Comparison of ENCODE assay signal across 1 cellular context in the genomic region with DNA sequence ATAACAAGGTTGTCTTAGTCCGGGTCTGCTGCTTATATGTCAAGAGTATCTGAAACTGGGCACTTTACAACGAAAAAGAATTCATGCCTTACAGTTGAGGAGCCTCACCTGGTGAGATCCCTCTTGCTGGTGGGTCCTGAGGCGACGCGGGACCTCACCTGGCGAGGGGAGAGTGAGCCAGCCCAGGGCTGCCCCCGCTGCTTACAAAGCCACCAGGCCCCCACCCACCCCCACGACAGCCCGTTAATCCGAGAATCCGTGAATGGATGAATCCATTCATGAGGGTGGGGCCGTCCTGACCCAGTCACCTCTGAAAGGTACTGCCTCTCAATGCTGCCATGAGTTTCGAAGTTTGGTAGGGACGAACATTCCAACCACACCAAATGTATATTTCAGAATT.
TF ChIP-seq lines count a peak whose summit lies in the region.

No MANE protein-coding gene starts in this region.

TF ChIP-seq in GM23338, 12 proteins besides CTCF, POLR2A, EP300 and RAD21 (continued from another document):
- TF ChIP-seq, protein P1, sequence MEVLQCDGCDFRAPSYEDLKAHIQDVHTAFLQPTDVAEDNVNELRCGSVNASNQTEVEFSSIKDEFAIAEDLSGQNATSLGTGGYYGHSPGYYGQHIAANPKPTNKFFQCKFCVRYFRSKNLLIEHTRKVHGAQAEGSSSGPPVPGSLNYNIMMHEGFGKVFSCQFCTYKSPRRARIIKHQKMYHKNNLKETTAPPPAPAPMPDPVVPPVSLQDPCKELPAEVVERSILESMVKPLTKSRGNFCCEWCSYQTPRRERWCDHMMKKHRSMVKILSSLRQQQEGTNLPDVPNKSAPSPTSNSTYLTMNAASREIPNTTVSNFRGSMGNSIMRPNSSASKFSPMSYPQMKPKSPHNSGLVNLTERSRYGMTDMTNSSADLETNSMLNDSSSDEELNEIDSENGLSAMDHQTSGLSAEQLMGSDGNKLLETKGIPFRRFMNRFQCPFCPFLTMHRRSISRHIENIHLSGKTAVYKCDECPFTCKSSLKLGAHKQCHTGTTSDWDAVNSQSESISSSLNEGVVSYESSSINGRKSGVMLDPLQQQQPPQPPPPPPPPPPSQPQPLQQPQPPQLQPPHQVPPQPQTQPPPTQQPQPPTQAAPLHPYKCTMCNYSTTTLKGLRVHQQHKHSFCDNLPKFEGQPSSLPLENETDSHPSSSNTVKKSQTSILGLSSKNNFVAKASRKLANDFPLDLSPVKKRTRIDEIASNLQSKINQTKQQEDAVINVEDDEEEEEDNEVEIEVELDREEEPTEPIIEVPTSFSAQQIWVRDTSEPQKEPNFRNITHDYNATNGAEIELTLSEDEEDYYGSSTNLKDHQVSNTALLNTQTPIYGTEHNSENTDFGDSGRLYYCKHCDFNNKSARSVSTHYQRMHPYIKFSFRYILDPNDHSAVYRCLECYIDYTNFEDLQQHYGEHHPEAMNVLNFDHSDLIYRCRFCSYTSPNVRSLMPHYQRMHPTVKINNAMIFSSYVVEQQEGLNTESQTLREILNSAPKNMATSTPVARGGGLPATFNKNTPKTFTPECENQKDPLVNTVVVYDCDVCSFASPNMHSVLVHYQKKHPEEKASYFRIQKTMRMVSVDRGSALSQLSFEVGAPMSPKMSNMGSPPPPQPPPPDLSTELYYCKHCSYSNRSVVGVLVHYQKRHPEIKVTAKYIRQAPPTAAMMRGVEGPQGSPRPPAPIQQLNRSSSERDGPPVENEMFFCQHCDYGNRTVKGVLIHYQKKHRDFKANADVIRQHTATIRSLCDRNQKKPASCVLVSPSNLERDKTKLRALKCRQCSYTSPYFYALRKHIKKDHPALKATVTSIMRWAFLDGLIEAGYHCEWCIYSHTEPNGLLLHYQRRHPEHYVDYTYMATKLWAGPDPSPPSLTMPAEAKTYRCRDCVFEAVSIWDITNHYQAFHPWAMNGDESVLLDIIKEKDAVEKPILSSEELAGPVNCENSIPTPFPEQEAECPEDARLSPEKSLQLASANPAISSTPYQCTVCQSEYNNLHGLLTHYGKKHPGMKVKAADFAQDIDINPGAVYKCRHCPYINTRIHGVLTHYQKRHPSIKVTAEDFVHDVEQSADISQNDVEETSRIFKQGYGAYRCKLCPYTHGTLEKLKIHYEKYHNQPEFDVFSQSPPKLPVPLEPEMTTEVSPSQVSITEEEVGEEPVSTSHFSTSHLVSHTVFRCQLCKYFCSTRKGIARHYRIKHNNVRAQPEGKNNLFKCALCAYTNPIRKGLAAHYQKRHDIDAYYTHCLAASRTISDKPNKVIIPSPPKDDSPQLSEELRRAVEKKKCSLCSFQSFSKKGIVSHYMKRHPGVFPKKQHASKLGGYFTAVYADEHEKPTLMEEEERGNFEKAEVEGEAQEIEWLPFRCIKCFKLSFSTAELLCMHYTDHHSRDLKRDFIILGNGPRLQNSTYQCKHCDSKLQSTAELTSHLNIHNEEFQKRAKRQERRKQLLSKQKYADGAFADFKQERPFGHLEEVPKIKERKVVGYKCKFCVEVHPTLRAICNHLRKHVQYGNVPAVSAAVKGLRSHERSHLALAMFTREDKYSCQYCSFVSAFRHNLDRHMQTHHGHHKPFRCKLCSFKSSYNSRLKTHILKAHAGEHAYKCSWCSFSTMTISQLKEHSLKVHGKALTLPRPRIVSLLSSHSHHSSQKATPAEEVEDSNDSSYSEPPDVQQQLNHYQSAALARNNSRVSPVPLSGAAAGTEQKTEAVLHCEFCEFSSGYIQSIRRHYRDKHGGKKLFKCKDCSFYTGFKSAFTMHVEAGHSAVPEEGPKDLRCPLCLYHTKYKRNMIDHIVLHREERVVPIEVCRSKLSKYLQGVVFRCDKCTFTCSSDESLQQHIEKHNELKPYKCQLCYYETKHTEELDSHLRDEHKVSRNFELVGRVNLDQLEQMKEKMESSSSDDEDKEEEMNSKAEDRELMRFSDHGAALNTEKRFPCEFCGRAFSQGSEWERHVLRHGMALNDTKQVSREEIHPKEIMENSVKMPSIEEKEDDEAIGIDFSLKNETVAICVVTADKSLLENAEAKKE (CRISPR knock-in tag; IDR thresholded peaks at IDR 0.05) = no peak
- TF ChIP-seq ZNF331 (CRISPR knock-in tag; IDR thresholded peaks at IDR 0.05; ENCODE audit: low read depth) = no peak
- TF ChIP-seq POLR2AphosphoS5 (IDR thresholded peaks at IDR 0.05; ENCODE audit: low read depth) = no peak
- TF ChIP-seq, protein P2, sequence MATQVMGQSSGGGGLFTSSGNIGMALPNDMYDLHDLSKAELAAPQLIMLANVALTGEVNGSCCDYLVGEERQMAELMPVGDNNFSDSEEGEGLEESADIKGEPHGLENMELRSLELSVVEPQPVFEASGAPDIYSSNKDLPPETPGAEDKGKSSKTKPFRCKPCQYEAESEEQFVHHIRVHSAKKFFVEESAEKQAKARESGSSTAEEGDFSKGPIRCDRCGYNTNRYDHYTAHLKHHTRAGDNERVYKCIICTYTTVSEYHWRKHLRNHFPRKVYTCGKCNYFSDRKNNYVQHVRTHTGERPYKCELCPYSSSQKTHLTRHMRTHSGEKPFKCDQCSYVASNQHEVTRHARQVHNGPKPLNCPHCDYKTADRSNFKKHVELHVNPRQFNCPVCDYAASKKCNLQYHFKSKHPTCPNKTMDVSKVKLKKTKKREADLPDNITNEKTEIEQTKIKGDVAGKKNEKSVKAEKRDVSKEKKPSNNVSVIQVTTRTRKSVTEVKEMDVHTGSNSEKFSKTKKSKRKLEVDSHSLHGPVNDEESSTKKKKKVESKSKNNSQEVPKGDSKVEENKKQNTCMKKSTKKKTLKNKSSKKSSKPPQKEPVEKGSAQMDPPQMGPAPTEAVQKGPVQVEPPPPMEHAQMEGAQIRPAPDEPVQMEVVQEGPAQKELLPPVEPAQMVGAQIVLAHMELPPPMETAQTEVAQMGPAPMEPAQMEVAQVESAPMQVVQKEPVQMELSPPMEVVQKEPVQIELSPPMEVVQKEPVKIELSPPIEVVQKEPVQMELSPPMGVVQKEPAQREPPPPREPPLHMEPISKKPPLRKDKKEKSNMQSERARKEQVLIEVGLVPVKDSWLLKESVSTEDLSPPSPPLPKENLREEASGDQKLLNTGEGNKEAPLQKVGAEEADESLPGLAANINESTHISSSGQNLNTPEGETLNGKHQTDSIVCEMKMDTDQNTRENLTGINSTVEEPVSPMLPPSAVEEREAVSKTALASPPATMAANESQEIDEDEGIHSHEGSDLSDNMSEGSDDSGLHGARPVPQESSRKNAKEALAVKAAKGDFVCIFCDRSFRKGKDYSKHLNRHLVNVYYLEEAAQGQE (IDR thresholded peaks at IDR 0.05; ENCODE audit: unreplicated experiment) = no peak
- no peak for TF ChIP-seq STAT1 (IDR thresholded peaks at IDR 0.05; ENCODE audit: unreplicated experiment)
- no peak for TF ChIP-seq NANOG (IDR thresholded peaks at IDR 0.05; ENCODE audit: borderline replicate concordance)
- no peak for TF ChIP-seq ETS1 (IDR thresholded peaks at IDR 0.05)
- no peak for TF ChIP-seq ZNF114 (CRISPR knock-in tag; IDR thresholded peaks at IDR 0.05)
- no peak for TF ChIP-seq EZH2phosphoT487 (IDR thresholded peaks at IDR 0.05; ENCODE audit: unreplicated experiment)
